ENCODE assay signal across 7 cellular contexts in the genomic region with DNA sequence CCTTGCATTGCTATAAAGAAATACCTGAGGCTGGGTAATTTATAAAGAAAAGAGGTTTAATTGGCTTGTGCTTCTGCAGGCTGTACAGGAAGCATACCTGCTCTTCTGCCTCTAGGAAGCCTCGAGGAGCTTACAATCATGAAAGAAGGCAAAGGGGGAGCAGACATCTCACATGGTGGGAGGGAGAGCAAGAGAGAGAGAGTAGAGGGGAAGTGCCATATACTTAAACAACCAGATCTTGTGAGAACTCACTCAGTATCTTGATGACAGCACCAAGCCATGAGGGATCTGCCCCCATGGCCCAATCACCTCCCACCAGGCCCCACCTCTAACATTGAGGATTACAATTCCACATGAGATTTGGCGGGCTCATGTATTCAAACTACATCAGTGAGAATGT.
"Had no signal": no experiment of that assay in that cellular context is flagged by ENCODE, and none has a peak within 500 bp of the region (broad histone marks: within the 10 kb centered on the region; RNA-seq: fewer than 3 reads in every experiment).

No MANE protein-coding gene starts in this region.

- H3K9ac ChIP-seq: KMS-11 had no signal

- DNase-seq: IMR-90, KBM-7, KG1 had no signal

- H3K27ac ChIP-seq: HL-60, KMS-11 had no signal

- H3K4me2 ChIP-seq: KMS-11 had no signal

- ATAC-seq: HepG2 had no signal

- FAIRE-seq: HepG2, HTR-8/SVneo had no signal
